ENCODE assay signal across 8 cellular contexts in genomic region chr2:228039752-228040534, GRCh38.
A peak's percentile ranks its signal among the peaks of the same experiment; 100 is the strongest.
DNase-seq lines count a peak whose midpoint lies in the region; ATAC-seq and TF ChIP-seq lines count a peak whose summit lies in the region.

No MANE protein-coding gene starts in this region.

- no peaks in the 10 kb centered on the region for H3K36me3 ChIP-seq in testis (ENCODE audit: low read depth, missing control alignments)

- intact Hi-C loops in testis (cut with DNase I; ENCODE audit: low total_unique reads), result no loop called here

- peak; percentile 78 for ATAC-seq in GM18498 (IDR thresholded peaks at IDR 0.05; ENCODE audit: unreplicated experiment)
- peak; percentile 73 for ATAC-seq in HG02870 (IDR thresholded peaks at IDR 0.05; ENCODE audit: unreplicated experiment)

- H3K27ac ChIP-seq in testis, result no peak overlapping the region

- H3K4me3 ChIP-seq in epithelial cell of proximal tubule (ENCODE audit: low read depth, low read length) (no peak overlapping the region), testis (no peak overlapping the region)

- TF ChIP-seq CTCF in epithelial cell of proximal tubule (conservative IDR thresholded peaks at IDR 0.05; ENCODE audit: low read depth, low read length) (peak; percentile 76), testis (IDR thresholded peaks at IDR 0.05) (peak in 2 of 3 experiments; percentile 36 to 64)

- DNase-seq in AG08395 (ENCODE audit: low spot score) (peak; percentile 34), NCI-H524 (lab: John Stamatoyannopoulos, UW) (peak; percentile 46 to 67), epithelial cell of proximal tubule (ENCODE audit: low read depth) (peak; percentile 9), testis (no peak), NOMO-1 treated with DMSO at 0.1 percent for 48 hours (lab: John Stamatoyannopoulos, UW; ENCODE audit: unreplicated experiment) (no peak)
- no peak for DNase-seq in stimulated activated CD4-positive, alpha-beta T cell treated with anti-CD3 and anti-CD28 coated beads, Interleukin-15, amount 100 ng/mL, for 24 hours

- no peaks in the 10 kb centered on the region for H3K27me3 ChIP-seq in testis

- H3K9me3 ChIP-seq in testis, result no peaks in the 10 kb centered on the region

- 70 to 72% methylated on average over 5 of the region's 5 CpGs for WGBS in testis, 2 donors

- no peaks in the 10 kb centered on the region for H3K4me1 ChIP-seq in testis

- TF ChIP-seq POLR2A in testis (IDR thresholded peaks at IDR 0.05), result no peak

Comparison
In these comparisons a context has a peak if more than half of its experiments do, and no peak if none do; other contexts are left out.
1. DNase-seq: peak in AG08395 (single experiment), NCI-H524 (2 of 2) and epithelial cell of proximal tubule (single experiment); none in testis (single experiment), NOMO-1 treated with DMSO at 0.1 percent for 48 hours (single experiment) and stimulated activated CD4-positive, alpha-beta T cell treated with anti-CD3 and anti-CD28 coated beads, Interleukin-15, amount 100 ng/mL, for 24 hours (single experiment).